7 cellular contexts compared by ENCODE assay signal in the genomic region with DNA sequence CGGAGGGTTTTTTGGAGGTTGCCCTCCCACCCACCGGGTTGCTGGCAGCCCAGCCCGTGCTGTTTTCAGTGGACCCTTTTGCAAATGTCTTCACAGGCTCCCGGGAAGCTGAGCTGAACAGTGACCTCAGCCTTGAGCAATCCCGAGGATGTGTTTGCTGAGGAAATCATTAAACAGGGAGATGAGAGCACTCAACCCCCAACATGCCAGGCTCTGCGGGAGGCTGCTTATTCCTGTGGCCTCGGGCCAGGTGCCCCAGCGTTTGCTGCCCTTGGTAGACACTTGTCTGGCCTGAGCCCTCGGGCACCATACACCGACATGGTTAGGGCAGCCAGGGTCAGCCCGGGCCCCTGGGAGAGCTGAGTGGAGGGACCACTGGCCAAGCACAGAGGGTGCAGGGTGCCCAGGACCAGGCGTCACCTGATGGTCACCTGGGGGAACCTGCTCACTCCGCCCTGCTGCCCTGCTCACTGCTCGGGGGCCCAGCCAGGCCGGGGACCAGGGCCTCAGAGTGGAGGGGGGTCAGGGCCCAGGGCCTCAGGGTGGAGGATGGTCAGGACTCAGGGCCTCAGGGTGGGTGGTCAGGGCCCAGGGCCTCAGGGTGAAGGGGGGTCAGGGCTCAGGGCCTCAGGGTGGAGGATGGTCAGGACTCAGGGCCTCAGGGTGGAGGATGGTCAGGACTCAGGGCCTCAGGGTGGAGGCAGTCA. TPM values are rescaled to one million over a fixed set of nuclear protein-coding genes. Genes with fewer than 3 reads are reported as not detected.
DNase-seq lines count a peak whose midpoint lies in the region; ATAC-seq and TF ChIP-seq lines count a peak whose summit lies in the region.

No MANE protein-coding gene starts in this region.

- RAD21 ChIA-PET in HCT116 (lab: Charles Lee; ENCODE audit: low non-redundant PET in 1 of 2, low total read pairs in 2 of 2, uncharacterized antibody in 2 of 2, unreplicated experiment in 2 of 2): no interaction called here

- peak overlapping the region; percentile 77 for H2AFZ ChIP-seq in HCT116 (ENCODE audit: low read depth, low read length, poor library complexity, severe bottlenecking)
- H2AFZ ChIP-seq in smooth muscle cell (ENCODE audit: low read depth): no peak overlapping the region

- peaks cover 0 to 2% (median 0%) of the 10 kb centered on the region in 5 donors for H3K27me3 Mint-ChIP-seq in naive thymus-derived CD4-positive, alpha-beta T cell

- no peaks in the 10 kb centered on the region for H3K27me3 ChIP-seq in HCT116 (ENCODE audit: insufficient read depth, low read length)
- H3K27me3 ChIP-seq in smooth muscle cell (ENCODE audit: low read depth): no peaks in the 10 kb centered on the region
- H3K27me3 ChIP-seq in naive thymus-derived CD4-positive, alpha-beta T cell (ENCODE audit: control insufficient read depth in 2 of 2, insufficient read depth in 2 of 2, low read length in 2 of 2): no peaks in the 10 kb centered on the region

- no peak overlapping the region for H3K4me3 Mint-ChIP-seq in naive thymus-derived CD4-positive, alpha-beta T cell

- DNase-seq in HCT116 (ENCODE audit: low read depth, low spot score) (no peak), SW480 (ENCODE audit: low spot score) (peak; percentile 83), hepatic stellate cell (ENCODE audit: low spot score) (peak; percentile 86), smooth muscle cell (lab: John Stamatoyannopoulos, UW; ENCODE audit: unreplicated experiment) (no peak)
- no peak for DNase-seq in stimulated activated CD4-positive, alpha-beta T cell treated with anti-CD3 and anti-CD28 coated beads, Interleukin-15, amount 100 ng/mL, for 24 hours
- DNase-seq in naive thymus-derived CD4-positive, alpha-beta T cell: no peak
- no peak for DNase-seq in activated effector memory CD4-positive, alpha-beta T cell treated with Interleukin-2 at 50 U/mL for 16 hours

- peak; percentile 76 for ATAC-seq in HCT116
- ATAC-seq in naive thymus-derived CD4-positive, alpha-beta T cell: no peak

- TF ChIP-seq CTCF in HCT116 (IDR thresholded peaks at IDR 0.05 in 2 of 3, conservative IDR thresholded peaks at IDR 0.05 in 1 of 3; ENCODE audit: borderline replicate concordance in 1 of 3, insufficient read depth in 1 of 3, low read depth in 2 of 3, low read length in 2 of 3): no peak
- TF ChIP-seq CTCF in smooth muscle cell (IDR thresholded peaks at IDR 0.05; ENCODE audit: borderline replicate concordance, insufficient read depth, poor library complexity, severe bottlenecking): no peak

- H3K9me2 ChIP-seq in HCT116 (ENCODE audit: insufficient read depth): no peaks in the 10 kb centered on the region

- H3K9ac ChIP-seq in HCT116 (ENCODE audit: low read length): peak overlapping the region; percentile 28
- H3K9ac ChIP-seq in smooth muscle cell (ENCODE audit: low read depth): peak overlapping the region; percentile 34

- peaks cover 0 to 9% (median 0%) of the 10 kb centered on the region in 7 donors for H3K4me1 Mint-ChIP-seq in naive thymus-derived CD4-positive, alpha-beta T cell

- H3K27ac ChIP-seq in HCT116 (ENCODE audit: low read depth, low read length): peak overlapping the region; percentile 62
- peak overlapping the region; percentile 82 for H3K27ac ChIP-seq in smooth muscle cell (ENCODE audit: low read depth)
- H3K27ac ChIP-seq in naive thymus-derived CD4-positive, alpha-beta T cell (ENCODE audit: low read depth, low read length): no peak overlapping the region

- H3K4me2 ChIP-seq in HCT116 (ENCODE audit: low read length) (peak overlapping the region; percentile 73), smooth muscle cell (peak overlapping the region; percentile 64)

- peak overlapping the region in 1 of 2 experiments; percentile 34; a peak in 2 of 4 replicates for H3K4me3 ChIP-seq in HCT116 (replicated peaks in 1 of 2; ENCODE audit: low read depth in 1 of 2, low read length in 2 of 2)
- H3K4me3 ChIP-seq in smooth muscle cell: no peak overlapping the region
- H3K4me3 ChIP-seq in naive thymus-derived CD4-positive, alpha-beta T cell (ENCODE audit: low read length): no peak overlapping the region

- no peaks in the 10 kb centered on the region for H3K79me2 ChIP-seq in HCT116 (ENCODE audit: insufficient read depth, low read length)
- H3K79me2 ChIP-seq in smooth muscle cell (ENCODE audit: low read depth): no peaks in the 10 kb centered on the region

- H4K20me1 ChIP-seq in HCT116 (ENCODE audit: insufficient read depth) (no peaks in the 10 kb centered on the region), smooth muscle cell (ENCODE audit: low read depth) (no peaks in the 10 kb centered on the region)

- CTCF ChIA-PET in HCT116 (lab: Charles Lee): interaction anchor here (1.1 kb wide), 1 partner anchor 21 kb away, joined by 3 read pairs; no protein-coding TSS in a partner anchor
- CTCF ChIA-PET in naive thymus-derived CD4-positive, alpha-beta T cell (lab: Charles Lee): no interaction called here

- BruUV-seq in HCT116 (replicated peaks; lab: Mats Ljungman, UMichigan): no TSS peak

- H3K27ac Mint-ChIP-seq in naive thymus-derived CD4-positive, alpha-beta T cell: no peak overlapping the region

- H3K36me3 ChIP-seq in HCT116 (ENCODE audit: control insufficient read depth in 1 of 2, insufficient read depth in 2 of 2, low read length in 2 of 2) (no peaks in the 10 kb centered on the region), smooth muscle cell (ENCODE audit: low read depth) (no peaks in the 10 kb centered on the region)
- H3K36me3 ChIP-seq in naive thymus-derived CD4-positive, alpha-beta T cell (ENCODE audit: control insufficient read depth in 2 of 3, insufficient read depth in 3 of 3, low read length in 3 of 3): no peaks in the 10 kb centered on the region

- WGBS in smooth muscle cell (ENCODE audit: low lambda C conversion rate): 28% methylated on average over 15 of the region's 15 CpGs

- no peaks in the 10 kb centered on the region for H3F3A ChIP-seq in smooth muscle cell (ENCODE audit: low read depth)

- TF ChIP-seq RAD21 in HCT116 (IDR thresholded peaks at IDR 0.05; ENCODE audit: low read depth): no peak

- POLR2A ChIA-PET in HCT116 (lab: Charles Lee): no interaction called here
- POLR2A ChIA-PET in naive thymus-derived CD4-positive, alpha-beta T cell (lab: Charles Lee): no interaction called here

- TF ChIP-seq POLR2A in HCT116 (IDR thresholded peaks at IDR 0.05; ENCODE audit: borderline replicate concordance, extremely low read depth, insufficient read depth, insufficient read length): no peak

- H3K9me3 Mint-ChIP-seq in naive thymus-derived CD4-positive, alpha-beta T cell: no peaks in the 10 kb centered on the region

- H3K36me3 Mint-ChIP-seq in naive thymus-derived CD4-positive, alpha-beta T cell: no peaks in the 10 kb centered on the region

- H3K4me1 ChIP-seq in HCT116 (ENCODE audit: control insufficient read depth in 1 of 2, insufficient read depth in 2 of 2, low read length in 2 of 2) (peaks cover 29 to 45% of the 10 kb centered on the region in 2 experiments), smooth muscle cell (ENCODE audit: low read depth) (peaks cover 31% of the 10 kb centered on the region)
- H3K4me1 ChIP-seq in naive thymus-derived CD4-positive, alpha-beta T cell (ENCODE audit: control insufficient read depth in 2 of 2, insufficient read depth in 2 of 2, low read length in 2 of 2): no peaks in the 10 kb centered on the region

- intact Hi-C loops in HCT116 (cut with micrococcal nuclease): no loop called here
- intact Hi-C loops in naive thymus-derived CD4-positive, alpha-beta T cell (cut with micrococcal nuclease): no loop called here

- no peaks in the 10 kb centered on the region for H3K9me3 ChIP-seq in HCT116 (ENCODE audit: control insufficient read depth in 1 of 2, insufficient read depth in 1 of 2, low read depth in 1 of 2, low read length in 2 of 2)
- no peaks in the 10 kb centered on the region for H3K9me3 ChIP-seq in smooth muscle cell (replicated peaks; ENCODE audit: low read depth)
- no peaks in the 10 kb centered on the region for H3K9me3 ChIP-seq in naive thymus-derived CD4-positive, alpha-beta T cell (ENCODE audit: control insufficient read depth in 2 of 3, low read length in 3 of 3)

TF ChIP-seq in HCT116, 20 proteins besides CTCF, POLR2A, EP300 and RAD21:
- TF ChIP-seq SRF (IDR thresholded peaks at IDR 0.05; ENCODE audit: low read depth): no peak
TF ChIP-seq in HCT116: peak in this region for 0.

RNA-seq across cellular contexts. Expression of gene POFUT2, which starts 42.5 kb away (rescaled TPM):
- 20.5 TPM for total RNA-seq in HCT116 (2021; ENCODE audit: unreplicated experiment)
- polyA plus RNA-seq in HCT116 (2012): 16.7 and 18.7 TPM in 2 replicates
- 32.1 and 58.3 TPM in 2 replicates for total RNA-seq in smooth muscle cell
- polyA plus RNA-seq in smooth muscle cell: 69.6 and 70.0 TPM in 2 replicates
- 10 to 100 TPM; 20.1 to 53.3 (median 47.8) TPM for total RNA-seq in naive thymus-derived CD4-positive, alpha-beta T cell
- polyA plus RNA-seq in naive thymus-derived CD4-positive, alpha-beta T cell: 1 to 10 TPM; 3.8 to 5.4 TPM

Comparison
In these comparisons a context has a peak if more than half of its experiments do, and no peak if none do; other contexts are left out.
1. DNase-seq: peak in SW480 (single experiment) and hepatic stellate cell (single experiment); none in HCT116 (single experiment), smooth muscle cell (single experiment), stimulated activated CD4-positive, alpha-beta T cell treated with anti-CD3 and anti-CD28 coated beads, Interleukin-15, amount 100 ng/mL, for 24 hours (single experiment), naive thymus-derived CD4-positive, alpha-beta T cell (0 of 9) and activated effector memory CD4-positive, alpha-beta T cell treated with Interleukin-2 at 50 U/mL for 16 hours (single experiment).